Comparison of ENCODE assay signal across 17 cellular contexts in the genomic region with DNA sequence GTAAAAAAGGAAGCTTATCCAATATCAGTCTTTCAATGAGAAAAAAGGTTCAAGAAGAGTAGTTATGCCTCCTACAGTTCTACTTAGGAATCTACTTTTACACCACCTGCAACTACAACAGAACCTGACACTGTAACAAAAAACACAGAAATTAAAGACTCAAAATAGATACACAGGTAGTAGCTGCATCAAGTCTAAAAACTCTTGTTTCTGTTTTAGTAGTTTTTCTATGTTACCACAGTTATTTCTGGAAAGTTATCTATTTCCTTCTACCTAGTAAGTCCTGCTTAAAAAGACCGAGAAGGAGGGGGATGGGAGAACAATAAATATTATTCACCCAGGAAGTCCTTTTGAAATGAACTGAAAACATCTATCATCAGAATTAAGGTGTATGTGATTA. TPM values are rescaled to one million over a fixed set of nuclear protein-coding genes. Genes with fewer than 3 reads are reported as not detected.
DNase-seq lines count a peak whose midpoint lies in the region; ATAC-seq and TF ChIP-seq lines count a peak whose summit lies in the region.
"Had no signal": no experiment of that assay in that cellular context is flagged by ENCODE, and none has a peak within 500 bp of the region (broad histone marks: within the 10 kb centered on the region; RNA-seq: fewer than 3 reads in every experiment).

No MANE protein-coding gene starts in this region.

- no peak overlapping the region for H2AFZ ChIP-seq in SK-N-SH (ENCODE audit: low read depth)

- no peaks in the 10 kb centered on the region for H3K9me3 ChIP-seq in SK-N-SH
- H3K9me3 ChIP-seq in right atrium auricular region = no peaks in the 10 kb centered on the region
- H3K9me3 ChIP-seq in CD4-positive, alpha-beta T cell (ENCODE audit: control insufficient read depth, low read length) = no peaks in the 10 kb centered on the region
- H3K9me3 ChIP-seq: upper lobe of right lung had no signal

- TF ChIP-seq EP300 in SK-N-SH (IDR thresholded peaks at IDR 0.05; ENCODE audit: borderline replicate concordance in 1 of 2, low read depth in 1 of 2, low read length in 1 of 2) = no peak

- ATAC-seq in SK-N-SH treated with all-trans-retinoic acid at 6 μM for 48 hours = no peak
- peak; percentile 56 for ATAC-seq in GM21367 (IDR thresholded peaks at IDR 0.05; ENCODE audit: unreplicated experiment)
- ATAC-seq in HG03025 (IDR thresholded peaks at IDR 0.05; ENCODE audit: low FRiP score, unreplicated experiment) = peak; percentile 74
- ATAC-seq in CD4-positive, alpha-beta T cell (ENCODE audit: poor library complexity) = no peak
- ATAC-seq: esophagus mucosa, upper lobe of right lung had no signal

- H3K9me3 Mint-ChIP-seq in activated CD4-positive, alpha-beta memory T cell treated with anti-CD3 and anti-CD28 coated beads, Interleukin-2, amount 10 ng/mL, durations not matched to agents 7 days and 5 days = peaks cover 7% of the 10 kb centered on the region
- H3K9me3 Mint-ChIP-seq in CD4-positive, alpha-beta T cell = no peaks in the 10 kb centered on the region
- H3K9me3 Mint-ChIP-seq: central memory CD8-positive, alpha-beta T cell had no signal

- DNase-seq in SK-N-SH (no peak), islet precursor cell (no peak), right atrium auricular region (ENCODE audit: low spot score) (no peak)
- DNase-seq in activated CD4-positive, alpha-beta memory T cell treated with anti-CD3 and anti-CD28 coated beads, Interleukin-2, amount 10 ng/mL, durations not matched to agents 7 days and 5 days = no peak
- DNase-seq in CD4-positive, alpha-beta T cell = no peak
- DNase-seq: 8988T; activated CD4-positive, alpha-beta T cell treated with anti-CD3 and anti-CD28 coated beads for 1 hour; activated naive CD4-positive, alpha-beta T cell; NCI-H146; NCI-H774; stimulated activated CD8-positive, alpha-beta memory T cell treated with anti-CD3 and anti-CD28 coated beads, Interleukin-4, amount 100 ng/mL, for 48 hours; upper lobe of right lung had no signal

- peaks cover 62% of the 10 kb centered on the region for H3K79me2 ChIP-seq in SK-N-SH (ENCODE audit: insufficient read depth)

- H3K4me2 ChIP-seq in SK-N-SH = no peak overlapping the region

- H3K27me3 Mint-ChIP-seq in activated CD4-positive, alpha-beta memory T cell treated with anti-CD3 and anti-CD28 coated beads, Interleukin-2, amount 10 ng/mL, durations not matched to agents 7 days and 5 days = no peaks in the 10 kb centered on the region
- H3K27me3 Mint-ChIP-seq in CD4-positive, alpha-beta T cell = no peaks in the 10 kb centered on the region
- H3K27me3 Mint-ChIP-seq: central memory CD8-positive, alpha-beta T cell had no signal

- H3K4me3 Mint-ChIP-seq in activated CD4-positive, alpha-beta memory T cell treated with anti-CD3 and anti-CD28 coated beads, Interleukin-2, amount 10 ng/mL, durations not matched to agents 7 days and 5 days = no peak overlapping the region
- no peak overlapping the region for H3K4me3 Mint-ChIP-seq in CD4-positive, alpha-beta T cell
- H3K4me3 Mint-ChIP-seq: central memory CD8-positive, alpha-beta T cell had no signal

- no peak overlapping the region for H3K27ac ChIP-seq in SK-N-SH (ENCODE audit: low read depth in 2 of 2, low read length in 1 of 2)
- H3K27ac ChIP-seq in right atrium auricular region = no peak overlapping the region
- H3K27ac ChIP-seq in CD4-positive, alpha-beta T cell (ENCODE audit: low read depth, low read length) = no peak overlapping the region
- H3K27ac ChIP-seq: upper lobe of right lung had no signal

- intact Hi-C loops in CD4-positive, alpha-beta T cell (cut with DNase I, micrococcal nuclease) = no loop called here

- H3K4me3 ChIP-seq in SK-N-SH (ENCODE audit: low read depth in 2 of 2, low read length in 1 of 2) (no peak overlapping the region), right atrium auricular region (no peak overlapping the region)
- H3K4me3 ChIP-seq: upper lobe of right lung had no signal

- H4K20me1 ChIP-seq in SK-N-SH (ENCODE audit: insufficient read depth) = no peaks in the 10 kb centered on the region

- WGBS in SK-N-SH (ENCODE audit: low lambda C conversion rate) = 90% methylated on average over 1 of the region's 1 CpG

- TF ChIP-seq CTCF in SK-N-SH (IDR thresholded peaks at IDR 0.05) (0 out of 2 replicates have a peak, but pooled peaks have one; percentile 7), right atrium auricular region (IDR thresholded peaks at IDR 0.05) (no peak)
- no peak for TF ChIP-seq CTCF in CD4-positive, alpha-beta T cell (IDR thresholded peaks at IDR 0.05)

- H3K36me3 Mint-ChIP-seq in activated CD4-positive, alpha-beta memory T cell treated with anti-CD3 and anti-CD28 coated beads, Interleukin-2, amount 10 ng/mL, durations not matched to agents 7 days and 5 days (ENCODE audit: low read depth) = peaks cover 15% of the 10 kb centered on the region
- peaks cover 19% of the 10 kb centered on the region for H3K36me3 Mint-ChIP-seq in CD4-positive, alpha-beta T cell (ENCODE audit: low read depth)

- H3K27ac Mint-ChIP-seq in activated CD4-positive, alpha-beta memory T cell treated with anti-CD3 and anti-CD28 coated beads, Interleukin-2, amount 10 ng/mL, durations not matched to agents 7 days and 5 days = peak overlapping the region; percentile 45
- H3K27ac Mint-ChIP-seq in CD4-positive, alpha-beta T cell = no peak overlapping the region

- H3K27me3 ChIP-seq in SK-N-SH (ENCODE audit: insufficient read depth) = no peaks in the 10 kb centered on the region
- no peaks in the 10 kb centered on the region for H3K27me3 ChIP-seq in right atrium auricular region
- H3K27me3 ChIP-seq in CD4-positive, alpha-beta T cell (ENCODE audit: control insufficient read depth, insufficient read depth, low read length) = no peaks in the 10 kb centered on the region
- H3K27me3 ChIP-seq: upper lobe of right lung had no signal

- H3K4me1 ChIP-seq in SK-N-SH (ENCODE audit: control insufficient read depth in 1 of 2, insufficient read depth in 2 of 2, low read depth in 1 of 2, low read length in 1 of 2) (0 out of 4 replicates have a peak, but pooled peaks cover 0 to 3% of the 10 kb centered on the region in 2 experiments), right atrium auricular region (no peaks in the 10 kb centered on the region)

- H3K36me3 ChIP-seq in SK-N-SH (replicated peaks in 1 of 2; ENCODE audit: control insufficient read depth in 1 of 2, insufficient read depth in 2 of 2, low read length in 1 of 2) (peaks cover 0 to 6% of the 10 kb centered on the region in 2 experiments), right atrium auricular region (no peaks in the 10 kb centered on the region)

- POLR2A ChIA-PET in SK-N-SH (lab: Yijun Ruan, JAX) = no interaction called here
- POLR2A ChIA-PET in activated CD4-positive, alpha-beta memory T cell treated with anti-CD3 and anti-CD28 coated beads, Interleukin-2, amount 10 ng/mL, durations not matched to agents 7 days and 5 days (lab: Charles Lee) = interaction anchor here (0.6 kb wide), 1 partner anchor 280 kb away, joined by 3 read pairs; no protein-coding TSS in a partner anchor
- POLR2A ChIA-PET in CD4-positive, alpha-beta T cell (lab: Charles Lee) = no interaction called here

- no peaks in the 10 kb centered on the region for H3F3A ChIP-seq in SK-N-SH (replicated peaks; ENCODE audit: insufficient read depth)

- TF ChIP-seq RAD21 in SK-N-SH (IDR thresholded peaks at IDR 0.05; ENCODE audit: low read length) = no peak

- no peak overlapping the region for H3K9ac ChIP-seq in SK-N-SH

- peaks cover 11% of the 10 kb centered on the region for H3K4me1 Mint-ChIP-seq in activated CD4-positive, alpha-beta memory T cell treated with anti-CD3 and anti-CD28 coated beads, Interleukin-2, amount 10 ng/mL, durations not matched to agents 7 days and 5 days
- H3K4me1 Mint-ChIP-seq in CD4-positive, alpha-beta T cell (ENCODE audit: low read depth) = peaks cover 17% of the 10 kb centered on the region

- CTCF ChIA-PET in SK-N-SH (lab: Yijun Ruan, JAX) = interaction anchor here (0.9 kb wide), 1 partner anchor 11 kb away, joined by 3 read pairs; no protein-coding TSS in a partner anchor
- CTCF ChIA-PET in activated CD4-positive, alpha-beta memory T cell treated with anti-CD3 and anti-CD28 coated beads, Interleukin-2, amount 10 ng/mL, durations not matched to agents 7 days and 5 days (lab: Charles Lee) = no interaction called here
- CTCF ChIA-PET in CD4-positive, alpha-beta T cell (lab: Charles Lee) = interaction anchor here (1.2 kb wide), 1 partner anchor 8 kb away, joined by 3 read pairs; no protein-coding TSS in a partner anchor

- H3K9me2 ChIP-seq in SK-N-SH = no peaks in the 10 kb centered on the region

TF ChIP-seq in SK-N-SH, 30 proteins besides CTCF, POLR2A, EP300 and RAD21 (continues in another document):
- no peak for TF ChIP-seq CHD2 (IDR thresholded peaks at IDR 0.05; ENCODE audit: low read length, partially characterized antibody)
- no peak for TF ChIP-seq TEAD4 (IDR thresholded peaks at IDR 0.05; ENCODE audit: borderline replicate concordance, insufficient read depth)
- TF ChIP-seq, protein P1, sequence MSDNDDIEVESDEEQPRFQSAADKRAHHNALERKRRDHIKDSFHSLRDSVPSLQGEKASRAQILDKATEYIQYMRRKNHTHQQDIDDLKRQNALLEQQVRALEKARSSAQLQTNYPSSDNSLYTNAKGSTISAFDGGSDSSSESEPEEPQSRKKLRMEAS (IDR thresholded peaks at IDR 0.05; ENCODE audit: low read depth) = no peak

TF ChIP-seq in SK-N-SH treated with all-trans-retinoic acid at 6 μM for 48 hours, 23 proteins besides CTCF, POLR2A, EP300 and RAD21 (continues in another document):
- no peak for TF ChIP-seq TCF4 (CRISPR knock-in tag; IDR thresholded peaks at IDR 0.05; ENCODE audit: borderline replicate concordance)

RNA-seq across cellular contexts. Expression of a gene that starts 52.5 kb away (rescaled TPM):
- 15.5 and 16.7 TPM in 2 replicates for polyA plus RNA-seq in SK-N-SH (2012; rRNA removed)
- 22.0 and 27.8 TPM in 2 replicates for polyA plus RNA-seq in SK-N-SH (2012; cell fraction: cytosol; rRNA removed)
- 8.9 and 15.9 TPM in 2 replicates for polyA plus RNA-seq in SK-N-SH (2012; cell fraction: nucleus; rRNA removed)
- 10 to 100 TPM; 35.4 to 35.6 TPM for total RNA-seq in activated CD4-positive, alpha-beta memory T cell treated with anti-CD3 and anti-CD28 coated beads, Interleukin-2, amount 10 ng/mL, durations not matched to agents 7 days and 5 days
- total RNA-seq in right atrium auricular region = 10 to 100 TPM; 11.0 to 18.0 TPM
- 10 to 100 TPM; 19.4 to 23.2 TPM for total RNA-seq in CD4-positive, alpha-beta T cell

Comparison
In these comparisons a context has a peak if more than half of its experiments do, and no peak if none do; other contexts are left out.
1. ATAC-seq: peak in GM21367 (single experiment) and HG03025 (single experiment); none in SK-N-SH treated with all-trans-retinoic acid at 6 μM for 48 hours (single experiment) and CD4-positive, alpha-beta T cell (single experiment).